Comparison of ENCODE assay signal across 8 cellular contexts in the genomic region with DNA sequence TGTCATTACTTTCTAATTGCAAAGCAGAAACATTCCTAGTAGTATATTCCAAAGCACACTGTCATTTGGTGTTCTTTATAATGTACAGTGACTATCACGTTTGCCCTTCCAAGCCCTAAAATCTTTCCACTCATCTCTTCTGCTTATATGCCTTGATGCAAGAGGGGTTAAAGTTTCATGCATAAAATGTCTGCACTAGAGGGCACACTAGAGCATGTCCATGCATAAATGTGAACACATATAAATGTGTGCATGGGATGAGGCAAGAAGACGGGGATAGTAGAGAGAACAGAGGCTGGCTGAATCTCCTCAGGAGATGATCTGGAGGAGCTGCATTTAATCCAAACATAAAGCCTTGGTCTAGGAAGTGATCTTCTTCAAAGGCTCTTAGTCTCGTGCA.
DNase-seq lines count a peak whose midpoint lies in the region; ATAC-seq, FAIRE-seq and TF ChIP-seq lines count a peak whose summit lies in the region.
"Not testable (repeated sequence)": the region's sequence is repeated elsewhere in the genome, so short reads cannot be mapped to it uniquely, and the experiment has no call there.

No MANE protein-coding gene starts in this region.

- TF ChIP-seq CTCF in HFFc6 (IDR thresholded peaks at IDR 0.05) (peak; percentile 47; the same call in 1 of the 2 replicates), VCaP (conservative IDR thresholded peaks at IDR 0.05) (peak; percentile 37; the same call in 1 of the 2 replicates)
- TF ChIP-seq CTCF in keratinocyte (optimal IDR thresholded peaks at IDR 0.05 in 1 of 3, IDR thresholded peaks at IDR 0.05 in 1 of 3, conservative IDR thresholded peaks at IDR 0.05 in 1 of 3; ENCODE audit: extremely low read depth in 1 of 3, insufficient read depth in 2 of 3, low read length in 3 of 3); natural killer cell (IDR thresholded peaks at IDR 0.05): not testable (repeated sequence)

- not testable (repeated sequence) for H3K9ac ChIP-seq in keratinocyte (ENCODE audit: control insufficient read depth, extremely low read depth, insufficient read depth, low read length)

- peaks cover 60% of the 10 kb centered on the region for H3K79me2 ChIP-seq in keratinocyte (ENCODE audit: control insufficient read depth, insufficient read depth, low read length)

- H3K27ac Mint-ChIP-seq in CD4-positive, CD25-positive, alpha-beta regulatory T cell, result peak overlapping the region in 1 of 3 donors; percentile 13
- H3K27ac Mint-ChIP-seq in HFFc6, result peak overlapping the region; percentile 60
- not testable (repeated sequence) for H3K27ac Mint-ChIP-seq in activated T-helper 17 cell treated with anti-CD3 and anti-CD28 coated beads, Interleukin-2, amount 50 U/mL, for 72 hours; natural killer cell
- H3K27ac Mint-ChIP-seq in dendritic cell treated with granulocyte-macrophage colony-stimulating factor and Interleukin-4, amounts not matched to agents 40 ng/mL and 50 ng/mL, for 4 days, result peak overlapping the region; percentile 45
- H3K27ac Mint-ChIP-seq in stimulated activated naive CD8-positive, alpha-beta T cell treated with anti-CD3 and anti-CD28 coated beads, Interleukin-15, Interleukin-2, amounts not matched to agents 100 ng/mL and 50 ng/mL, for 24 hours, result peak overlapping the region; percentile 76

- peaks cover 3 to 13% (median 7%) of the 10 kb centered on the region in 4 donors for H3K4me1 Mint-ChIP-seq in CD4-positive, CD25-positive, alpha-beta regulatory T cell
- peaks cover 31% of the 10 kb centered on the region for H3K4me1 Mint-ChIP-seq in HFFc6 (ENCODE audit: low read depth)
- H3K4me1 Mint-ChIP-seq in activated T-helper 17 cell treated with anti-CD3 and anti-CD28 coated beads, Interleukin-2, amount 50 U/mL, for 72 hours, result peaks cover 12% of the 10 kb centered on the region
- peaks cover 18% of the 10 kb centered on the region for H3K4me1 Mint-ChIP-seq in dendritic cell treated with granulocyte-macrophage colony-stimulating factor and Interleukin-4, amounts not matched to agents 40 ng/mL and 50 ng/mL, for 4 days (ENCODE audit: low read depth)
- H3K4me1 Mint-ChIP-seq in natural killer cell, result peaks cover 6 to 11% of the 10 kb centered on the region in 2 donors
- peaks cover 15% of the 10 kb centered on the region for H3K4me1 Mint-ChIP-seq in stimulated activated naive CD8-positive, alpha-beta T cell treated with anti-CD3 and anti-CD28 coated beads, Interleukin-15, Interleukin-2, amounts not matched to agents 100 ng/mL and 50 ng/mL, for 24 hours (ENCODE audit: low read depth)

- H3K4me3 ChIP-seq in CD4-positive, CD25-positive, alpha-beta regulatory T cell (ENCODE audit: low read depth, low read length); keratinocyte (ENCODE audit: control insufficient read depth in 2 of 3, extremely low read depth in 1 of 3, insufficient read depth in 2 of 3, low read depth in 1 of 3, low read length in 3 of 3): not testable (repeated sequence)

- not testable (repeated sequence) for H3K9me3 Mint-ChIP-seq in CD4-positive, CD25-positive, alpha-beta regulatory T cell; HFFc6; activated T-helper 17 cell treated with anti-CD3 and anti-CD28 coated beads, Interleukin-2, amount 50 U/mL, for 72 hours; dendritic cell treated with granulocyte-macrophage colony-stimulating factor and Interleukin-4, amounts not matched to agents 40 ng/mL and 50 ng/mL, for 4 days; natural killer cell; stimulated activated naive CD8-positive, alpha-beta T cell treated with anti-CD3 and anti-CD28 coated beads, Interleukin-15, Interleukin-2, amounts not matched to agents 100 ng/mL and 50 ng/mL, for 24 hours

- not testable (repeated sequence) for H2AFZ ChIP-seq in keratinocyte (ENCODE audit: control insufficient read depth, low read length)

- H3K27me3 ChIP-seq in CD4-positive, CD25-positive, alpha-beta regulatory T cell (ENCODE audit: control insufficient read depth, insufficient read depth, low read length); keratinocyte (ENCODE audit: control insufficient read depth, extremely low read depth, insufficient read depth, low read length): not testable (repeated sequence)

- H4K20me1 ChIP-seq in keratinocyte (ENCODE audit: control insufficient read depth, extremely low read depth, insufficient read depth, low read length), result not testable (repeated sequence)

- H3K4me1 ChIP-seq in CD4-positive, CD25-positive, alpha-beta regulatory T cell (ENCODE audit: control insufficient read depth, insufficient read depth, low read length, poor library complexity, severe bottlenecking); keratinocyte (ENCODE audit: control insufficient read depth, extremely low read depth, insufficient read depth, low read length): not testable (repeated sequence)

- not testable (repeated sequence) for DNase-seq in CD4-positive, CD25-positive, alpha-beta regulatory T cell; HFFc6; keratinocyte (ENCODE audit: low read depth, low spot score); natural killer cell

- H3K36me3 Mint-ChIP-seq in CD4-positive, CD25-positive, alpha-beta regulatory T cell; HFFc6 (ENCODE audit: low read depth); dendritic cell treated with granulocyte-macrophage colony-stimulating factor and Interleukin-4, amounts not matched to agents 40 ng/mL and 50 ng/mL, for 4 days (ENCODE audit: low read depth); natural killer cell; stimulated activated naive CD8-positive, alpha-beta T cell treated with anti-CD3 and anti-CD28 coated beads, Interleukin-15, Interleukin-2, amounts not matched to agents 100 ng/mL and 50 ng/mL, for 24 hours (ENCODE audit: low read depth): not testable (repeated sequence)
- peaks cover 10% of the 10 kb centered on the region for H3K36me3 Mint-ChIP-seq in activated T-helper 17 cell treated with anti-CD3 and anti-CD28 coated beads, Interleukin-2, amount 50 U/mL, for 72 hours (ENCODE audit: low read depth)

- H3K9me1 ChIP-seq in keratinocyte (ENCODE audit: control insufficient read depth, extremely low read depth, insufficient read depth, low read length), result not testable (repeated sequence)

- not testable (repeated sequence) for H3K27ac ChIP-seq in CD4-positive, CD25-positive, alpha-beta regulatory T cell (ENCODE audit: insufficient read depth, low read length, poor library complexity, severe bottlenecking); VCaP; keratinocyte (ENCODE audit: control insufficient read depth, insufficient read depth, low read length)

- peak; percentile 60 for FAIRE-seq in keratinocyte (lab: Jason Lieb, UNC)

- H3K4me2 ChIP-seq in keratinocyte (ENCODE audit: control insufficient read depth, extremely low read depth, insufficient read depth, low read depth, low read length), result not testable (repeated sequence)

- intact Hi-C loops in dendritic cell treated with granulocyte-macrophage colony-stimulating factor and Interleukin-4, amounts not matched to agents 40 ng/mL and 50 ng/mL, for 4 days (cut with micrococcal nuclease); natural killer cell (cut with micrococcal nuclease): not testable (repeated sequence)

- peak overlapping the region in 2 of 4 donors; percentile 34 to 71 for H3K4me3 Mint-ChIP-seq in CD4-positive, CD25-positive, alpha-beta regulatory T cell
- not testable (repeated sequence) for H3K4me3 Mint-ChIP-seq in HFFc6; dendritic cell treated with granulocyte-macrophage colony-stimulating factor and Interleukin-4, amounts not matched to agents 40 ng/mL and 50 ng/mL, for 4 days; natural killer cell
- peak overlapping the region; percentile 12 for H3K4me3 Mint-ChIP-seq in activated T-helper 17 cell treated with anti-CD3 and anti-CD28 coated beads, Interleukin-2, amount 50 U/mL, for 72 hours
- peak overlapping the region; percentile 1 for H3K4me3 Mint-ChIP-seq in stimulated activated naive CD8-positive, alpha-beta T cell treated with anti-CD3 and anti-CD28 coated beads, Interleukin-15, Interleukin-2, amounts not matched to agents 100 ng/mL and 50 ng/mL, for 24 hours

- H3K9me3 ChIP-seq in CD4-positive, CD25-positive, alpha-beta regulatory T cell (ENCODE audit: control insufficient read depth in 2 of 2, low read length in 2 of 2); keratinocyte (ENCODE audit: control insufficient read depth, low read depth, low read length): not testable (repeated sequence)

- H3K27me3 Mint-ChIP-seq in CD4-positive, CD25-positive, alpha-beta regulatory T cell; HFFc6 (ENCODE audit: insufficient read depth); activated T-helper 17 cell treated with anti-CD3 and anti-CD28 coated beads, Interleukin-2, amount 50 U/mL, for 72 hours; dendritic cell treated with granulocyte-macrophage colony-stimulating factor and Interleukin-4, amounts not matched to agents 40 ng/mL and 50 ng/mL, for 4 days; natural killer cell (ENCODE audit: low read depth in 2 of 2); stimulated activated naive CD8-positive, alpha-beta T cell treated with anti-CD3 and anti-CD28 coated beads, Interleukin-15, Interleukin-2, amounts not matched to agents 100 ng/mL and 50 ng/mL, for 24 hours: not testable (repeated sequence)

- dilution Hi-C loops in keratinocyte (cut with MboI; ENCODE audit: extremely low pct_ligation_motif_present, low sequenced_read_pairs), result not testable (repeated sequence)

- peak; percentile 51 to 54 for ATAC-seq in CD4-positive, CD25-positive, alpha-beta regulatory T cell (ENCODE audit: low read depth in 2 of 2)
- ATAC-seq in activated T-helper 17 cell treated with anti-CD3 and anti-CD28 coated beads, Interleukin-2, amount 50 U/mL, for 72 hours (replicated peaks), result peak; percentile 45
- ATAC-seq in natural killer cell, result peak; percentile 60 to 68 (median 67)

- not testable (repeated sequence) for H3K36me3 ChIP-seq in CD4-positive, CD25-positive, alpha-beta regulatory T cell (ENCODE audit: control insufficient read depth, insufficient read depth, low read length); keratinocyte (ENCODE audit: control insufficient read depth in 2 of 2, extremely low read depth in 1 of 2, insufficient read depth in 2 of 2, low read length in 2 of 2)
